In the genomic region with DNA sequence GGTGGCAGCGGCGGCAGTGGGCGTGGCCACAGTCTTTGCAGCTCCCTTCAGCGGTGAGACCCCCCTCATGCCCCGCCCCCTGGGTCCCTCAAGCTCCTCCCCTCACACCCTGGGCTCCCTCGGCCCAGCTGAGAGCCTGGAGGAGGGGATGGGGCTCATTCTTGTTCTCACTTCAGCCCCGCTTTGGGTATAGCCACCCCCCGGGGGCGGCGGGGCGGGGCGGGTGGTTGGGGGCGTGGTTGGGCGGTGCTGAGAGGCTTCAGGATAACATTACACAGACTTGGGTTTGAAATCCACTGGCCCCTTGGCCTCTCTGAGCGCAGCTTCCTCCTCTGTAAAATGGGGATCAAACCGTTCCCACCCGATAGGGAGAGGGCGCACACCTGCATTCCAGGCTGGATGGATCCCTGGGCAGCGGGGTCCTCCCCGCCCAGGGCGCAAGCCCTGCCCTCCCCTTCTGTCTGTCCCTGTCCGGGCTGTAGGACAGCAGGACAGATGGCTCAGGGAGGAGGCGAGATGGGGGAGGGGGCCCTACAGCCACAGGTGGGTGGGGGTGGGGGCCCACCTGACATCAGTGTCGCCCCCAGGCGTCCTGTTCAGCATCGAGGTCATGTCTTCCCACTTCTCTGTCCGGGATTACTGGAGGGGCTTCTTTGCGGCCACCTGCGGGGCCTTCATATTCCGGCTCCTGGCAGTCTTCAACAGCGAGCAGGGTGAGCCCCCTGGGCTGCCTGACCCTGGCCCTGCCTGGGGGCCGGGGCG, we compare ENCODE assay signal across 10 cellular contexts. TPM values are rescaled to one million over a fixed set of nuclear protein-coding genes. Genes with fewer than 3 reads are reported as not detected.
DNase-seq lines count a peak whose midpoint lies in the region; ATAC-seq and TF ChIP-seq lines count a peak whose summit lies in the region.
"Had no signal": no experiment of that assay in that cellular context is flagged by ENCODE, and none has a peak within 500 bp of the region (broad histone marks: within the 10 kb centered on the region; RNA-seq: fewer than 3 reads in every experiment).

No MANE protein-coding gene starts in this region.

- peaks cover 1% of the 10 kb centered on the region for H3K4me1 Mint-ChIP-seq in Calu3 (ENCODE audit: low read depth, unreplicated experiment)
- H3K4me1 Mint-ChIP-seq in effector memory CD8-positive, alpha-beta T cell (ENCODE audit: low read depth in 2 of 2): peaks cover 0 to 4% of the 10 kb centered on the region in 2 donors

- no peaks in the 10 kb centered on the region for H4K20me1 ChIP-seq in PC-9 (ENCODE audit: insufficient read depth)

- H3K27me3 ChIP-seq in RWPE2 (ENCODE audit: insufficient read depth, poor library complexity, severe bottlenecking) (no peaks in the 10 kb centered on the region), prostate gland (replicated peaks; ENCODE audit: insufficient read depth) (no peaks in the 10 kb centered on the region), PC-9 (ENCODE audit: insufficient read depth, low read depth) (no peaks in the 10 kb centered on the region)

- H3K9me3 ChIP-seq in RWPE2 (ENCODE audit: severe bottlenecking) (no peaks in the 10 kb centered on the region), prostate gland (no peaks in the 10 kb centered on the region), PC-9 (ENCODE audit: insufficient read depth, low read depth) (no peaks in the 10 kb centered on the region)
- H3K9me3 ChIP-seq: SJSA1 had no signal

- H2AFZ ChIP-seq in PC-9: no peak overlapping the region

- no peak for DNase-seq in Calu3
- no peak for DNase-seq in RWPE2 (ENCODE audit: low spot score)
- DNase-seq in effector memory CD8-positive, alpha-beta T cell: peak in 1 of 3 experiments; percentile 10
- no peak for DNase-seq in prostate gland (ENCODE audit: low spot score)
- DNase-seq in PC-9: no peak
- DNase-seq in mesenteric fat pad (ENCODE audit: low spot score): no peak
- no peak for DNase-seq in pons (ENCODE audit: low spot score)

- no peak overlapping the region for H3K4me3 ChIP-seq in RWPE2 (ENCODE audit: severe bottlenecking)
- H3K4me3 ChIP-seq in prostate gland: peak overlapping the region; percentile 2 to 4
- no peak overlapping the region for H3K4me3 ChIP-seq in PC-9
- H3K4me3 ChIP-seq: SJSA1 had no signal

- H3K27ac Mint-ChIP-seq in Calu3 (ENCODE audit: unreplicated experiment): no peak overlapping the region
- no peak overlapping the region for H3K27ac Mint-ChIP-seq in effector memory CD8-positive, alpha-beta T cell

- peak overlapping the region; percentile 47 for H3K4me3 Mint-ChIP-seq in Calu3 (ENCODE audit: low read depth, unreplicated experiment)
- peak overlapping the region in 1 of 2 donors; percentile 12 for H3K4me3 Mint-ChIP-seq in effector memory CD8-positive, alpha-beta T cell

- H3K4me1 ChIP-seq in RWPE2 (ENCODE audit: insufficient read depth, poor library complexity, severe bottlenecking) (no peaks in the 10 kb centered on the region), prostate gland (replicated peaks) (peaks cover 4% of the 10 kb centered on the region), PC-9 (replicated peaks; ENCODE audit: insufficient read depth) (no peaks in the 10 kb centered on the region)
- H3K4me1 ChIP-seq: SJSA1 had no signal

- POLR2A ChIA-PET in PC-9 (lab: Charles Lee; ENCODE audit: unreplicated experiment): no interaction called here

- no peaks in the 10 kb centered on the region for H3K79me2 ChIP-seq in PC-9 (ENCODE audit: low read depth)

- H3K27ac ChIP-seq in RWPE2 (ENCODE audit: poor library complexity, severe bottlenecking) (no peak overlapping the region), prostate gland (no peak overlapping the region), PC-9 (no peak overlapping the region)
- H3K27ac ChIP-seq: SJSA1 had no signal

- 11% methylated on average over 28 of the region's 33 CpGs for WGBS in prostate gland

- CTCF ChIA-PET in Calu3 (lab: Charles Lee): no interaction called here
- CTCF ChIA-PET in PC-9 (lab: Charles Lee): no interaction called here

- no peak overlapping the region for H3K4me2 ChIP-seq in PC-9

- ATAC-seq in RWPE2 (ENCODE audit: low read depth): peak; percentile 8; the same call in 1 of the 3 replicates
- peak; percentile 40 for ATAC-seq in effector memory CD8-positive, alpha-beta T cell (replicated peaks)
- no peak for ATAC-seq in HG03460 (IDR thresholded peaks at IDR 0.05; ENCODE audit: unreplicated experiment)

- H3K36me3 ChIP-seq in RWPE2 (ENCODE audit: low read depth): no peaks in the 10 kb centered on the region
- H3K36me3 ChIP-seq in prostate gland: no peaks in the 10 kb centered on the region
- no peaks in the 10 kb centered on the region for H3K36me3 ChIP-seq in PC-9 (ENCODE audit: low read depth)
- H3K36me3 ChIP-seq: SJSA1 had no signal

- H3K27me3 Mint-ChIP-seq in Calu3 (ENCODE audit: unreplicated experiment): peaks cover 68% of the 10 kb centered on the region
- peaks cover 32 to 66% of the 10 kb centered on the region in 2 donors for H3K27me3 Mint-ChIP-seq in effector memory CD8-positive, alpha-beta T cell

- TF ChIP-seq POLR2A in prostate gland (IDR thresholded peaks at IDR 0.05): no peak

- 0 out of 2 replicates have a peak, but pooled peaks cover 3% of the 10 kb centered on the region for H3F3A ChIP-seq in PC-9 (ENCODE audit: insufficient read depth, low read depth)

- intact Hi-C loops in Calu3 (cut with micrococcal nuclease; ENCODE audit: unreplicated experiment): no loop called here
- intact Hi-C loops in prostate gland (cut with DNase I): no loop called here
- intact Hi-C loops in PC-9 (cut with micrococcal nuclease; ENCODE audit: unreplicated experiment): no loop called here

- BruUV-seq in Calu3 (replicated peaks; lab: Mats Ljungman, UMichigan) (no TSS peak), PC-9 (replicated peaks; lab: Mats Ljungman, UMichigan) (no TSS peak)

- H3K9me3 Mint-ChIP-seq in Calu3 (ENCODE audit: low read depth, unreplicated experiment): no peaks in the 10 kb centered on the region
- H3K9me3 Mint-ChIP-seq in effector memory CD8-positive, alpha-beta T cell: no peaks in the 10 kb centered on the region

- no peaks in the 10 kb centered on the region for H3K36me3 Mint-ChIP-seq in Calu3 (ENCODE audit: insufficient read depth, unreplicated experiment)
- H3K36me3 Mint-ChIP-seq in effector memory CD8-positive, alpha-beta T cell (ENCODE audit: insufficient read depth): no peaks in the 10 kb centered on the region

- H3K9me2 ChIP-seq in PC-9 (ENCODE audit: insufficient read depth): no peaks in the 10 kb centered on the region

- TF ChIP-seq CTCF in Calu3 (IDR thresholded peaks at IDR 0.05; ENCODE audit: unreplicated experiment) (no peak), RWPE2 (IDR thresholded peaks at IDR 0.05; ENCODE audit: poor library complexity, severe bottlenecking) (no peak), prostate gland (IDR thresholded peaks at IDR 0.05) (no peak), PC-9 (conservative IDR thresholded peaks at IDR 0.05) (no peak)

RNA-seq across cellular contexts. Expression of a gene that starts 5.1 kb away (rescaled TPM):
- not detected in 2 replicates for total RNA-seq in Calu3 (2022)
- 1 to 10 TPM in 1 of 2 donors, under 1 TPM in 1; 0.41 to 2.1 TPM for total RNA-seq in prostate gland
- total RNA-seq in PC-9 (2021): 1.0 and 1.1 TPM in 2 replicates
- total RNA-seq in mesenteric fat pad: 0.39 TPM
- total RNA-seq: SJSA1 had no signal

RNA-seq across cellular contexts. Expression of a gene that starts 9.1 kb away (rescaled TPM):
- total RNA-seq in Calu3 (2022): not detected in 2 replicates
- total RNA-seq in prostate gland: 10 to 100 TPM; 11.4 to 20.4 TPM
- not detected in 2 replicates for total RNA-seq in PC-9 (2021)
- 342 TPM for total RNA-seq in mesenteric fat pad
- total RNA-seq: SJSA1 had no signal

RNA-seq across cellular contexts. Expression of a gene that starts 16.7 kb away (rescaled TPM):
- total RNA-seq in Calu3 (2022) (not detected in 2 replicates), prostate gland (1 to 10 TPM; 1.0 to 1.9 TPM), PC-9 (2021) (1.1 and 1.9 TPM in 2 replicates), mesenteric fat pad (0.35 TPM)
- total RNA-seq: SJSA1 had no signal

RNA-seq across cellular contexts. Expression of a gene that starts 22.9 kb away (rescaled TPM):
- total RNA-seq in Calu3 (2022) (not detected in 2 replicates), prostate gland (1 to 10 TPM in 1 of 2 donors, not detected in 1; 2.7 TPM), PC-9 (2021) (not detected in 2 replicates), mesenteric fat pad (not detected)
- total RNA-seq: SJSA1, subcutaneous adipose tissue had no signal

RNA-seq across cellular contexts. Expression of a gene that starts 46.5 kb away (rescaled TPM):
- total RNA-seq in Calu3 (2022) (0.93 and 0.94 TPM in 2 replicates), prostate gland (not detected), PC-9 (2021) (7.4 and 12.3 TPM in 2 replicates), mesenteric fat pad (not detected)

Comparison
In these comparisons a context has a peak if more than half of its experiments do, and no peak if none do; other contexts are left out.
1. H3K4me3 ChIP-seq: peak in prostate gland (2 of 2); none in RWPE2 (single experiment) and PC-9 (single experiment).
2. RNA of a gene that starts 9.1 kb away (total RNA-seq): 342 TPM in mesenteric fat pad (single experiment); 11.4 to 20.4 TPM in prostate gland, not detected in Calu3 and not detected in PC-9; every median in the first group is over 10 times any median in the second.